ENCODE assay signal across 8 cellular contexts in genomic region chr12:132614861-132615578, GRCh38. TPM values are rescaled to one million over a fixed set of nuclear protein-coding genes. Genes with fewer than 3 reads are reported as not detected.
DNase-seq lines count a peak whose midpoint lies in the region; ATAC-seq, FAIRE-seq and TF ChIP-seq lines count a peak whose summit lies in the region.

No MANE protein-coding gene starts in this region.

- H3K4me1 ChIP-seq in psoas muscle = no peaks in the 10 kb centered on the region

- H3K9ac ChIP-seq in SU-DHL-6 (ENCODE audit: low read length) = no peak overlapping the region

- no peak overlapping the region for H3K27ac ChIP-seq in AG04450 (ENCODE audit: low read depth, low read length)
- no peak overlapping the region for H3K27ac ChIP-seq in SU-DHL-6 (ENCODE audit: low read depth, low read length)
- H3K27ac ChIP-seq in psoas muscle = no peak overlapping the region

- H3K27me3 ChIP-seq in AG04450 (ENCODE audit: control insufficient read depth, insufficient read depth, low read length) = peaks cover 54% of the 10 kb centered on the region
- no peaks in the 10 kb centered on the region for H3K27me3 ChIP-seq in SU-DHL-6 (ENCODE audit: low read length)
- H3K27me3 ChIP-seq in psoas muscle (ENCODE audit: insufficient read depth in 3 of 3, low read length in 2 of 3) = peaks cover 0 to 69% (median 35%) of the 10 kb centered on the region in 3 donors

- CTCF ChIA-PET in AG04450 (lab: Charles Lee) = interaction anchor here (0.7 to 5.1 kb wide), 12 partner anchors 10 to 461 kb away, joined by 3 to 59 read pairs (median 4); no protein-coding TSS in a partner anchor

- TF ChIP-seq CTCF in AG04450 (IDR thresholded peaks at IDR 0.05; ENCODE audit: low read depth, low read length) = peak; percentile 90
- TF ChIP-seq CTCF in SU-DHL-6 (IDR thresholded peaks at IDR 0.05; ENCODE audit: insufficient read depth, low read length, poor library complexity, severe bottlenecking) = peak; percentile 88
- peak; percentile 72 for TF ChIP-seq CTCF in psoas muscle (IDR thresholded peaks at IDR 0.05)

- peaks cover 62% of the 10 kb centered on the region for H3K27me3 Mint-ChIP-seq in activated naive CD8-positive, alpha-beta T cell treated with anti-CD3 and anti-CD28 coated beads for 36 hours

- peaks cover 8% of the 10 kb centered on the region for H3K36me3 Mint-ChIP-seq in activated naive CD8-positive, alpha-beta T cell treated with anti-CD3 and anti-CD28 coated beads for 36 hours

- no peaks in the 10 kb centered on the region for H4K20me1 ChIP-seq in SU-DHL-6 (ENCODE audit: low read depth, low read length)

- H3K4me2 ChIP-seq in SU-DHL-6 (ENCODE audit: low read depth, low read length, poor library complexity, severe bottlenecking) = no peak overlapping the region

- intact Hi-C loops in cardiac septum (cut with DNase I) (loop anchor here (1.0 to 10.0 kb wide), 3 partner anchors 15 to 460 kb away; no protein-coding TSS in a partner anchor), psoas muscle (cut with DNase I) (loop anchor here (5.0 to 10.0 kb wide), 2 partner anchors 198 to 460 kb away; no protein-coding TSS in a partner anchor)

- H3K4me3 Mint-ChIP-seq in activated naive CD8-positive, alpha-beta T cell treated with anti-CD3 and anti-CD28 coated beads for 36 hours = no peak overlapping the region

- WGBS in psoas muscle, 3 donors = 21 to 25% (median 21%) methylated on average over 18 of the region's 18 CpGs

- H3K36me3 ChIP-seq in SU-DHL-6 (ENCODE audit: low read length) = no peaks in the 10 kb centered on the region
- H3K36me3 ChIP-seq in psoas muscle (ENCODE audit: insufficient read depth in 1 of 2, low read depth in 1 of 2) = no peaks in the 10 kb centered on the region

- H3K9me3 ChIP-seq in AG04450 (ENCODE audit: control insufficient read depth, insufficient read depth, low read length) (peaks cover 37% of the 10 kb centered on the region), SU-DHL-6 (ENCODE audit: insufficient read depth, low read length) (no peaks in the 10 kb centered on the region; the same call in 1 of the 2 replicates), psoas muscle (peaks cover 10% of the 10 kb centered on the region)

- peaks cover 7% of the 10 kb centered on the region for H3K9me3 Mint-ChIP-seq in activated naive CD8-positive, alpha-beta T cell treated with anti-CD3 and anti-CD28 coated beads for 36 hours

- no peak overlapping the region for H3K27ac Mint-ChIP-seq in activated naive CD8-positive, alpha-beta T cell treated with anti-CD3 and anti-CD28 coated beads for 36 hours

- H3K9me2 ChIP-seq in SU-DHL-6 (replicated peaks; ENCODE audit: insufficient read depth, low read length) = no peaks in the 10 kb centered on the region

- H3K4me1 Mint-ChIP-seq in activated naive CD8-positive, alpha-beta T cell treated with anti-CD3 and anti-CD28 coated beads for 36 hours = peaks cover 12% of the 10 kb centered on the region

- H3K79me2 ChIP-seq in SU-DHL-6 (ENCODE audit: insufficient read depth, low read length) = no peaks in the 10 kb centered on the region

- DNase-seq in AG04450 (ENCODE audit: low read depth, low spot score) (peak; percentile 60), GM19239 (ENCODE audit: insufficient read length, low spot score) (peak; percentile 93), NCI-H128 (lab: John Stamatoyannopoulos, UW; ENCODE audit: unreplicated experiment) (peak; percentile 81), cardiac septum (ENCODE audit: low spot score) (peak; percentile 83), psoas muscle (peak; percentile 82 to 87)
- peak; percentile 78 for DNase-seq in activated naive CD8-positive, alpha-beta T cell treated with anti-CD3 and anti-CD28 coated beads for 36 hours

- FAIRE-seq in GM19239 (lab: Jason Lieb, UNC) = peak; percentile 54

- no peak overlapping the region for H2AFZ ChIP-seq in SU-DHL-6 (ENCODE audit: low read depth, low read length, severe bottlenecking)

- POLR2A ChIA-PET in AG04450 (lab: Yijun Ruan, JAX) = interaction anchor here (0.8 to 1.2 kb wide), 2 partner anchors 10 to 15 kb away, joined by 3 to 4 read pairs; no protein-coding TSS in a partner anchor

- H3K4me3 ChIP-seq in AG04450 (ENCODE audit: low read depth, low read length) (no peak overlapping the region), SU-DHL-6 (ENCODE audit: insufficient read depth, low read length, poor library complexity, severe bottlenecking) (no peak overlapping the region), psoas muscle (no peak overlapping the region)

- peaks cover 5% of the 10 kb centered on the region; the same call in 1 of the 2 replicates for H3F3A ChIP-seq in SU-DHL-6 (ENCODE audit: insufficient read depth)

- ATAC-seq in psoas muscle = peak; percentile 57 to 84 (median 72)
- no peak for ATAC-seq in HG02870 (IDR thresholded peaks at IDR 0.05; ENCODE audit: unreplicated experiment)

RNA-seq across cellular contexts. Expression of gene P2RX2, which starts 3.6 kb away (rescaled TPM):
- polyA plus RNA-seq in AG04450 (2011; rRNA removed) (not detected in 2 replicates), psoas muscle (under 1 TPM in 1 of 3 donors, not detected in 2; 0.01 TPM)
- not detected in 2 replicates for polyA minus RNA-seq in AG04450 (2011; rRNA and poly(A)+ RNA removed)
- not detected for total RNA-seq in activated naive CD8-positive, alpha-beta T cell treated with anti-CD3 and anti-CD28 coated beads for 36 hours
- total RNA-seq in cardiac septum (not detected), psoas muscle (not detected)

RNA-seq across cellular contexts. Expression of gene LRCOL1, which starts 4.6 kb away (rescaled TPM):
- polyA plus RNA-seq in AG04450 (2011; rRNA removed) = 0.11 and 0.35 TPM in 2 replicates
- not detected in 2 replicates for polyA minus RNA-seq in AG04450 (2011; rRNA and poly(A)+ RNA removed)
- total RNA-seq in activated naive CD8-positive, alpha-beta T cell treated with anti-CD3 and anti-CD28 coated beads for 36 hours = not detected
- not detected for total RNA-seq in cardiac septum
- total RNA-seq in psoas muscle = under 1 TPM in 1 of 4 donors, not detected in 3; 0.32 TPM
- under 1 TPM in 1 of 3 donors, not detected in 2; 0.13 TPM for polyA plus RNA-seq in psoas muscle
